Comparison of ENCODE assay signal across 12 cellular contexts in genomic region chr3:104521606-104522336, GRCh38.
DNase-seq lines count a peak whose midpoint lies in the region; ATAC-seq and TF ChIP-seq lines count a peak whose summit lies in the region.
"Had no signal": no experiment of that assay in that cellular context is flagged by ENCODE, and none has a peak within 500 bp of the region (broad histone marks: within the 10 kb centered on the region; RNA-seq: fewer than 3 reads in every experiment).

No MANE protein-coding gene starts in this region.

- no peaks in the 10 kb centered on the region for H3K79me2 ChIP-seq in hepatocyte

- H3K36me3 ChIP-seq in hepatocyte (replicated peaks; ENCODE audit: insufficient read depth, low read depth), result no peaks in the 10 kb centered on the region

- no peak for TF ChIP-seq CTCF in hepatocyte (IDR thresholded peaks at IDR 0.05; ENCODE audit: poor library complexity)

- H3K9me3 ChIP-seq in hepatocyte (ENCODE audit: low read depth), result no peaks in the 10 kb centered on the region

- H3K27ac ChIP-seq in hepatocyte, result no peak overlapping the region

- WGBS in hepatocyte (ENCODE audit: low lambda C conversion rate, missing lambda C conversion rate), result 71% methylated on average over 7 of the region's 7 CpGs

- H4K20me1 ChIP-seq in hepatocyte (ENCODE audit: insufficient read depth, poor library complexity, severe bottlenecking), result no peaks in the 10 kb centered on the region

- ATAC-seq in GM18511 (IDR thresholded peaks at IDR 0.05; ENCODE audit: unreplicated experiment) (peak; percentile 58), GM21737 (IDR thresholded peaks at IDR 0.05; ENCODE audit: unreplicated experiment) (peak; percentile 56), HG03460 (IDR thresholded peaks at IDR 0.05; ENCODE audit: unreplicated experiment) (peak; percentile 49)
- ATAC-seq: naive thymus-derived CD8-positive, alpha-beta T cell had no signal

- H3K4me1 ChIP-seq in hepatocyte (ENCODE audit: insufficient read depth), result no peaks in the 10 kb centered on the region

- H3K27me3 ChIP-seq in hepatocyte, result no peaks in the 10 kb centered on the region

- H3K9me2 ChIP-seq in hepatocyte (replicated peaks; ENCODE audit: insufficient read depth), result no peaks in the 10 kb centered on the region

- no peak overlapping the region for H3K4me3 ChIP-seq in hepatocyte

- DNase-seq in globus pallidus (ENCODE audit: low spot score), result peak; percentile 31
- DNase-seq in middle frontal gyrus (ENCODE audit: extremely low spot score, low spot score), result no peak
- no peak for DNase-seq in A172 (ENCODE audit: low spot score)
- DNase-seq in occipital lobe (lab: John Stamatoyannopoulos, UW), result no peak
- no peak for DNase-seq in hepatocyte (ENCODE audit: low spot score)
- DNase-seq: DMS53, IMR-90, T-helper 1 cell had no signal

- H3K4me2 ChIP-seq in hepatocyte, result no peak overlapping the region

- H2AFZ ChIP-seq in hepatocyte, result no peak overlapping the region
